In the genomic region with DNA sequence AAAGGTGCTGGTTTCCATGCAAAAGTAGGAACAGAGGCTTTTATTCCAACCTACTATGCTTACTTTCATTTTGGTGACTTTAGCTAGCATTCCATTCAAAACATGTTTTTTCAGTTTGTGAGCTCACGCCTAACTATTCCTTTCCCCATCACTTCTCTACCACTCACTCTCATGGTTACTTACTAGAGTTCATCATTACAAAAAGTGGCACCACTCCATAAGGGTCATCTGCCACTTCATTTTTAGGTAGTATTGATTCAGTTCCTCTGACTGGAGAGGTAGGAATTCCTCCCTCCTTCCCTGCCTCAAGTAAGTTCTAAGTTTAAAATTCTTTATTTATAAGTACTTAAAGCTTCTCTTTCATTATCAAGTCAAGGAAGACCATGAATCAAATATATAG, we compare ENCODE assay signal across 29 cellular contexts.
"Had no signal": no experiment of that assay in that cellular context is flagged by ENCODE, and none has a peak within 500 bp of the region (broad histone marks: within the 10 kb centered on the region; RNA-seq: fewer than 3 reads in every experiment).

No MANE protein-coding gene starts in this region.

- H3K79me2 ChIP-seq: parathyroid adenoma had no signal

- H3K4me1 ChIP-seq: right lobe of liver, transverse colon, uterus had no signal

- H3K36me3 Mint-ChIP-seq: memory B cell; stimulated activated memory B cell treated with anti-CD40 and anti-IgM and Interleukin-4, amounts not matched to agents 10 μg/mL and 1 μg/mL and 100 μg/mL, for 72 hours had no signal

- ATAC-seq: activated CD4-positive, CD25-positive, alpha-beta regulatory T cell treated with anti-CD3 and anti-CD28 coated beads, Interleukin-2, amount 50 U/mL, for 24 hours; activated naive CD8-positive, alpha-beta T cell treated with anti-CD3 and anti-CD28 coated beads, Interleukin-2, amount 50 U/mL, for 24 hours; activated T-cell treated with anti-CD3 and anti-CD28 coated beads, Interleukin-2, amount 50 U/mL, for 72 hours; esophagus mucosa; left cardiac atrium; right lobe of liver; stimulated activated memory B cell treated with anti-CD40 and anti-IgM and Interleukin-4, amounts not matched to agents 10 μg/mL and 1 μg/mL and 100 μg/mL, for 72 hours had no signal

- H3K27me3 Mint-ChIP-seq: activated CD4-positive, alpha-beta memory T cell treated with anti-CD3 and anti-CD28 coated beads, Interleukin-2, amount 10 ng/mL, durations not matched to agents 7 days and 5 days; activated CD4-positive, alpha-beta T cell treated with anti-CD3 and anti-CD28 coated beads, Interleukin-2, amount 10 ng/mL, durations not matched to agents 24 days and 14 days; stimulated activated memory B cell treated with anti-CD40 and anti-IgM and Interleukin-4, amounts not matched to agents 10 μg/mL and 1 μg/mL and 100 μg/mL, for 72 hours had no signal

- H3K4me3 ChIP-seq: right lobe of liver, stomach, suprapubic skin, transverse colon, uterus had no signal

- H3K9me3 Mint-ChIP-seq: activated CD4-positive, alpha-beta memory T cell treated with anti-CD3 and anti-CD28 coated beads, Interleukin-2, amount 10 ng/mL, durations not matched to agents 7 days and 5 days; activated CD4-positive, alpha-beta T cell treated with anti-CD3 and anti-CD28 coated beads, Interleukin-2, amount 10 ng/mL, durations not matched to agents 24 days and 14 days; activated naive CD8-positive, alpha-beta T cell treated with anti-CD3 and anti-CD28 coated beads, Interleukin-2, amount 50 U/mL, for 24 hours; activated T-cell treated with anti-CD3 and anti-CD28 coated beads, Interleukin-2, amount 50 U/mL, for 72 hours; memory B cell; stimulated activated memory B cell treated with anti-CD40 and anti-IgM and Interleukin-4, amounts not matched to agents 10 μg/mL and 1 μg/mL and 100 μg/mL, for 72 hours had no signal

- H2AFZ ChIP-seq: parathyroid adenoma had no signal

- H3K36me3 ChIP-seq: brain microvascular endothelial cell, neutrophil, right lobe of liver, stomach, suprapubic skin, transverse colon, uterus had no signal

- DNase-seq: activated CD4-positive, alpha-beta memory T cell treated with anti-CD3 and anti-CD28 coated beads, Interleukin-2, amount 10 ng/mL, durations not matched to agents 7 days and 5 days; activated CD4-positive, alpha-beta T cell treated with anti-CD3 and anti-CD28 coated beads, Interleukin-2, amount 10 ng/mL, durations not matched to agents 24 days and 14 days; activated effector memory CD4-positive, alpha-beta T cell treated with Interleukin-2 at 50 U/mL for 16 hours; activated naive CD4-positive, alpha-beta T cell treated with anti-CD3 and anti-CD28 coated beads, Interleukin-2, amount 50 U/mL, for 16 hours; activated naive CD8-positive, alpha-beta T cell treated with anti-CD3 and anti-CD28 coated beads, Interleukin-2, amount 50 U/mL, for 24 hours; activated T-cell treated with anti-CD3 and anti-CD28 coated beads, Interleukin-2, amount 50 U/mL, for 72 hours; brain microvascular endothelial cell; caudate nucleus; dermis blood vessel endothelial cell; effector CD8-positive, alpha-beta T cell; glutamatergic neuron; hippocampal formation; left cardiac atrium; right lobe of liver; stimulated activated CD4-positive, alpha-beta T cell treated with anti-CD3 and anti-CD28 coated beads, Interleukin-15, amount 100 ng/mL, for 24 hours; stomach; transverse colon; uterus had no signal

- H3K9ac ChIP-seq: parathyroid adenoma had no signal

- H3K27ac Mint-ChIP-seq: activated CD4-positive, alpha-beta memory T cell treated with anti-CD3 and anti-CD28 coated beads, Interleukin-2, amount 10 ng/mL, durations not matched to agents 7 days and 5 days; activated CD4-positive, alpha-beta T cell treated with anti-CD3 and anti-CD28 coated beads, Interleukin-2, amount 10 ng/mL, durations not matched to agents 24 days and 14 days; activated naive CD8-positive, alpha-beta T cell treated with anti-CD3 and anti-CD28 coated beads, Interleukin-2, amount 50 U/mL, for 24 hours; activated T-cell treated with anti-CD3 and anti-CD28 coated beads, Interleukin-2, amount 50 U/mL, for 72 hours; memory B cell; stimulated activated memory B cell treated with anti-CD40 and anti-IgM and Interleukin-4, amounts not matched to agents 10 μg/mL and 1 μg/mL and 100 μg/mL, for 72 hours had no signal

- H3K9me3 ChIP-seq: neutrophil, right lobe of liver, stomach, suprapubic skin, transverse colon, uterus had no signal

- H3K4me3 Mint-ChIP-seq: activated CD4-positive, alpha-beta memory T cell treated with anti-CD3 and anti-CD28 coated beads, Interleukin-2, amount 10 ng/mL, durations not matched to agents 7 days and 5 days; activated CD4-positive, alpha-beta T cell treated with anti-CD3 and anti-CD28 coated beads, Interleukin-2, amount 10 ng/mL, durations not matched to agents 24 days and 14 days; activated naive CD8-positive, alpha-beta T cell treated with anti-CD3 and anti-CD28 coated beads, Interleukin-2, amount 50 U/mL, for 24 hours; activated T-cell treated with anti-CD3 and anti-CD28 coated beads, Interleukin-2, amount 50 U/mL, for 72 hours; memory B cell; nephron; stimulated activated memory B cell treated with anti-CD40 and anti-IgM and Interleukin-4, amounts not matched to agents 10 μg/mL and 1 μg/mL and 100 μg/mL, for 72 hours had no signal

- H3K4me1 Mint-ChIP-seq: activated CD4-positive, alpha-beta memory T cell treated with anti-CD3 and anti-CD28 coated beads, Interleukin-2, amount 10 ng/mL, durations not matched to agents 7 days and 5 days; activated CD4-positive, alpha-beta T cell treated with anti-CD3 and anti-CD28 coated beads, Interleukin-2, amount 10 ng/mL, durations not matched to agents 24 days and 14 days; memory B cell had no signal

- H3K27me3 ChIP-seq: brain microvascular endothelial cell, neutrophil, right lobe of liver, stomach, suprapubic skin, transverse colon, uterus had no signal

- H3K27ac ChIP-seq: brain microvascular endothelial cell, neutrophil, parathyroid adenoma, right lobe of liver, stomach, suprapubic skin, transverse colon, uterus, VCaP had no signal

- FAIRE-seq: frontal cortex, small intestine had no signal
